1 cellular context compared by ENCODE assay signal in genomic region chr17:27293898-27294688, GRCh38.
TF ChIP-seq lines count a peak whose summit lies in the region.

A gene with protein sequence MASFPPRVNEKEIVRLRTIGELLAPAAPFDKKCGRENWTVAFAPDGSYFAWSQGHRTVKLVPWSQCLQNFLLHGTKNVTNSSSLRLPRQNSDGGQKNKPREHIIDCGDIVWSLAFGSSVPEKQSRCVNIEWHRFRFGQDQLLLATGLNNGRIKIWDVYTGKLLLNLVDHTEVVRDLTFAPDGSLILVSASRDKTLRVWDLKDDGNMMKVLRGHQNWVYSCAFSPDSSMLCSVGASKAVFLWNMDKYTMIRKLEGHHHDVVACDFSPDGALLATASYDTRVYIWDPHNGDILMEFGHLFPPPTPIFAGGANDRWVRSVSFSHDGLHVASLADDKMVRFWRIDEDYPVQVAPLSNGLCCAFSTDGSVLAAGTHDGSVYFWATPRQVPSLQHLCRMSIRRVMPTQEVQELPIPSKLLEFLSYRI (plus strand): TSS chr17:27294114. CDS start chr17:27294396, 282 bp downstream.

TF ChIP-seq in A549, 52 proteins besides CTCF, POLR2A, EP300 and RAD21 (continued from another document):
- TF ChIP-seq REST (IDR thresholded peaks at IDR 0.05), result peak; percentile 35; the same call in 1 of the 2 replicates
- TF ChIP-seq HOXA7 (CRISPR knock-in tag; IDR thresholded peaks at IDR 0.05), result no peak
- TF ChIP-seq, protein P1, sequence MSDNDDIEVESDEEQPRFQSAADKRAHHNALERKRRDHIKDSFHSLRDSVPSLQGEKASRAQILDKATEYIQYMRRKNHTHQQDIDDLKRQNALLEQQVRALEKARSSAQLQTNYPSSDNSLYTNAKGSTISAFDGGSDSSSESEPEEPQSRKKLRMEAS (IDR thresholded peaks at IDR 0.05), result no peak; the same call in 1 of the 2 replicates
- TF ChIP-seq FOSB (CRISPR knock-in tag; IDR thresholded peaks at IDR 0.05), result no peak; the same call in 1 of the 2 replicates
- no peak for TF ChIP-seq POLR2AphosphoS2 (conservative IDR thresholded peaks at IDR 0.05; ENCODE audit: low read length)
- peak; percentile 83; the same call in 1 of the 2 replicates for TF ChIP-seq MAZ (IDR thresholded peaks at IDR 0.05; ENCODE audit: borderline replicate concordance, low read depth, low read length)
- peak; percentile 62 for TF ChIP-seq MYC (IDR thresholded peaks at IDR 0.05; ENCODE audit: borderline replicate concordance, low read length)
- TF ChIP-seq ELK1 (IDR thresholded peaks at IDR 0.05; ENCODE audit: low read depth, low read length), result no peak
- TF ChIP-seq CHD4 (IDR thresholded peaks at IDR 0.05; ENCODE audit: borderline replicate concordance), result no peak
- TF ChIP-seq, protein P2, sequence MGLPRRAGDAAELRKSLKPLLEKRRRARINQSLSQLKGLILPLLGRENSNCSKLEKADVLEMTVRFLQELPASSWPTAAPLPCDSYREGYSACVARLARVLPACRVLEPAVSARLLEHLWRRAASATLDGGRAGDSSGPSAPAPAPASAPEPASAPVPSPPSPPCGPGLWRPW (IDR thresholded peaks at IDR 0.05), result no peak
- no peak for TF ChIP-seq NFE2L2 (conservative IDR thresholded peaks at IDR 0.05; ENCODE audit: low read length)
- TF ChIP-seq, protein P3, sequence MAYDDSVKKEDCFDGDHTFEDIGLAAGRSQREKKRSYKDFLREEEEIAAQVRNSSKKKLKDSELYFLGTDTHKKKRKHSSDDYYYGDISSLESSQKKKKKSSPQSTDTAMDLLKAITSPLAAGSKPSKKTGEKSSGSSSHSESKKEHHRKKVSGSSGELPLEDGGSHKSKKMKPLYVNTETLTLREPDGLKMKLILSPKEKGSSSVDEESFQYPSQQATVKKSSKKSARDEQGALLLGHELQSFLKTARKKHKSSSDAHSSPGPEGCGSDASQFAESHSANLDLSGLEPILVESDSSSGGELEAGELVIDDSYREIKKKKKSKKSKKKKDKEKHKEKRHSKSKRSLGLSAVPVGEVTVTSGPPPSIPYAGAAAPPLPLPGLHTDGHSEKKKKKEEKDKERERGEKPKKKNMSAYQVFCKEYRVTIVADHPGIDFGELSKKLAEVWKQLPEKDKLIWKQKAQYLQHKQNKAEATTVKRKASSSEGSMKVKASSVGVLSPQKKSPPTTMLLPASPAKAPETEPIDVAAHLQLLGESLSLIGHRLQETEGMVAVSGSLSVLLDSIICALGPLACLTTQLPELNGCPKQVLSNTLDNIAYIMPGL (CRISPR knock-in tag; IDR thresholded peaks at IDR 0.05; ENCODE audit: borderline replicate concordance), result no peak
- TF ChIP-seq USF2 (IDR thresholded peaks at IDR 0.05), result peak; percentile 86
- TF ChIP-seq ZC3H11A (IDR thresholded peaks at IDR 0.05), result no peak
- TF ChIP-seq EHF (CRISPR knock-in tag; IDR thresholded peaks at IDR 0.05), result no peak; the same call in 1 of the 2 replicates
TF ChIP-seq in A549: peak in this region for 14.
